10 cellular contexts compared by ENCODE assay signal in genomic region chr21:32844653-32845443, GRCh38.
DNase-seq lines count a peak whose midpoint lies in the region; FAIRE-seq and TF ChIP-seq lines count a peak whose summit lies in the region.
"Had no signal": no experiment of that assay in that cellular context is flagged by ENCODE, and none has a peak within 500 bp of the region (broad histone marks: within the 10 kb centered on the region; RNA-seq: fewer than 3 reads in every experiment).

No MANE protein-coding gene starts in this region.

- no peaks in the 10 kb centered on the region for H3K9me3 Mint-ChIP-seq in activated T-helper 1 cell treated with anti-CD3 and anti-CD28 coated beads, Interleukin-12 subunit alpha, Interleukin-12 subunit beta, Interleukin-2, Interleukin-4 antibody, amounts not matched to agents 30 ng/mL and 10 ng/mL and 1 ng/mL, durations not matched to agents 14 hours and 24 hours and 36 hours
- no peaks in the 10 kb centered on the region for H3K9me3 Mint-ChIP-seq in activated naive CD4-positive, alpha-beta T cell treated with anti-CD3 and anti-CD28 coated beads, Interleukin-2, amount 10 ng/mL, durations not matched to agents 7 days and 5 days

- H3K27me3 Mint-ChIP-seq in activated T-helper 1 cell treated with anti-CD3 and anti-CD28 coated beads, Interleukin-12 subunit alpha, Interleukin-12 subunit beta, Interleukin-2, Interleukin-4 antibody, amounts not matched to agents 30 ng/mL and 10 ng/mL and 1 ng/mL, durations not matched to agents 14 hours and 24 hours and 36 hours (ENCODE audit: insufficient read depth), result peaks cover 9% of the 10 kb centered on the region
- H3K27me3 Mint-ChIP-seq in activated naive CD4-positive, alpha-beta T cell treated with anti-CD3 and anti-CD28 coated beads, Interleukin-2, amount 10 ng/mL, durations not matched to agents 7 days and 5 days, result peaks cover 24% of the 10 kb centered on the region

- TF ChIP-seq CTCF in C4-2B (conservative IDR thresholded peaks at IDR 0.05), result peak; percentile 6; the same call in 1 of the 2 replicates

- no peak overlapping the region for H3K4me3 Mint-ChIP-seq in activated T-helper 1 cell treated with anti-CD3 and anti-CD28 coated beads, Interleukin-12 subunit alpha, Interleukin-12 subunit beta, Interleukin-2, Interleukin-4 antibody, amounts not matched to agents 30 ng/mL and 10 ng/mL and 1 ng/mL, durations not matched to agents 14 hours and 24 hours and 36 hours
- H3K4me3 Mint-ChIP-seq in activated naive CD4-positive, alpha-beta T cell treated with anti-CD3 and anti-CD28 coated beads, Interleukin-2, amount 10 ng/mL, durations not matched to agents 7 days and 5 days, result no peak overlapping the region

- H3K27ac Mint-ChIP-seq in activated T-helper 1 cell treated with anti-CD3 and anti-CD28 coated beads, Interleukin-12 subunit alpha, Interleukin-12 subunit beta, Interleukin-2, Interleukin-4 antibody, amounts not matched to agents 30 ng/mL and 10 ng/mL and 1 ng/mL, durations not matched to agents 14 hours and 24 hours and 36 hours, result no peak overlapping the region
- no peak overlapping the region for H3K27ac Mint-ChIP-seq in activated naive CD4-positive, alpha-beta T cell treated with anti-CD3 and anti-CD28 coated beads, Interleukin-2, amount 10 ng/mL, durations not matched to agents 7 days and 5 days

- FAIRE-seq in islet of Langerhans (lab: Jason Lieb, UNC), result peak; percentile 97

- DNase-seq in HT-29 (ENCODE audit: low spot score), result peak; percentile 47
- DNase-seq in SW480 (ENCODE audit: low spot score), result peak; percentile 93
- no peak for DNase-seq in activated T-helper 1 cell treated with anti-CD3 and anti-CD28 coated beads, Interleukin-12 subunit alpha, Interleukin-12 subunit beta, Interleukin-2, Interleukin-4 antibody, amounts not matched to agents 30 ng/mL and 10 ng/mL and 1 ng/mL, durations not matched to agents 14 hours and 24 hours and 36 hours (ENCODE audit: low spot score)
- DNase-seq in DMS114 treated with DMSO at 0.1 percent for 48 hours (lab: John Stamatoyannopoulos, UW; ENCODE audit: unreplicated experiment), result no peak
- no peak for DNase-seq in activated naive CD4-positive, alpha-beta T cell treated with anti-CD3 and anti-CD28 coated beads, Interleukin-2, amount 10 ng/mL, durations not matched to agents 7 days and 5 days
- DNase-seq in stimulated activated CD4-positive, alpha-beta T cell treated with anti-CD3 and anti-CD28 coated beads, Interleukin-2, amount 100 ng/mL, for 48 hours, result no peak
- DNase-seq: left ventricle myocardium superior; stimulated activated CD4-positive, alpha-beta T cell treated with anti-CD3 and anti-CD28 coated beads, Interleukin-12 subunit alpha, Interleukin-12 subunit beta, amount 100 ng/mL, for 4 hours had no signal

- CTCF ChIA-PET in activated naive CD4-positive, alpha-beta T cell treated with anti-CD3 and anti-CD28 coated beads, Interleukin-2, amount 10 ng/mL, durations not matched to agents 7 days and 5 days (lab: Charles Lee), result no interaction called here

- H3K4me1 Mint-ChIP-seq in activated T-helper 1 cell treated with anti-CD3 and anti-CD28 coated beads, Interleukin-12 subunit alpha, Interleukin-12 subunit beta, Interleukin-2, Interleukin-4 antibody, amounts not matched to agents 30 ng/mL and 10 ng/mL and 1 ng/mL, durations not matched to agents 14 hours and 24 hours and 36 hours (ENCODE audit: low read depth), result no peaks in the 10 kb centered on the region
- H3K4me1 Mint-ChIP-seq in activated naive CD4-positive, alpha-beta T cell treated with anti-CD3 and anti-CD28 coated beads, Interleukin-2, amount 10 ng/mL, durations not matched to agents 7 days and 5 days, result no peaks in the 10 kb centered on the region

- no peaks in the 10 kb centered on the region for H3K36me3 Mint-ChIP-seq in activated T-helper 1 cell treated with anti-CD3 and anti-CD28 coated beads, Interleukin-12 subunit alpha, Interleukin-12 subunit beta, Interleukin-2, Interleukin-4 antibody, amounts not matched to agents 30 ng/mL and 10 ng/mL and 1 ng/mL, durations not matched to agents 14 hours and 24 hours and 36 hours (ENCODE audit: low read depth)
- H3K36me3 Mint-ChIP-seq in activated naive CD4-positive, alpha-beta T cell treated with anti-CD3 and anti-CD28 coated beads, Interleukin-2, amount 10 ng/mL, durations not matched to agents 7 days and 5 days, result no peaks in the 10 kb centered on the region

- intact Hi-C loops in activated T-helper 1 cell treated with anti-CD3 and anti-CD28 coated beads, Interleukin-12 subunit alpha, Interleukin-12 subunit beta, Interleukin-2, Interleukin-4 antibody, amounts not matched to agents 30 ng/mL and 10 ng/mL and 1 ng/mL, durations not matched to agents 14 hours and 24 hours and 36 hours (cut with micrococcal nuclease), result no loop called here

- H3K27ac ChIP-seq in C4-2B, result no peak overlapping the region

Comparison
In these comparisons a context has a peak if more than half of its experiments do, and no peak if none do; other contexts are left out.
1. DNase-seq: peak in HT-29 (single experiment) and SW480 (single experiment); none in activated T-helper 1 cell treated with anti-CD3 and anti-CD28 coated beads, Interleukin-12 subunit alpha, Interleukin-12 subunit beta, Interleukin-2, Interleukin-4 antibody, amounts not matched to agents 30 ng/mL and 10 ng/mL and 1 ng/mL, durations not matched to agents 14 hours and 24 hours and 36 hours (single experiment), DMS114 treated with DMSO at 0.1 percent for 48 hours (single experiment), activated naive CD4-positive, alpha-beta T cell treated with anti-CD3 and anti-CD28 coated beads, Interleukin-2, amount 10 ng/mL, durations not matched to agents 7 days and 5 days (single experiment) and stimulated activated CD4-positive, alpha-beta T cell treated with anti-CD3 and anti-CD28 coated beads, Interleukin-2, amount 100 ng/mL, for 48 hours (0 of 2).